8 cellular contexts compared by ENCODE assay signal in genomic region chr11:112174789-112175595, GRCh38. TPM values are rescaled to one million over a fixed set of nuclear protein-coding genes. Genes with fewer than 3 reads are reported as not detected.
DNase-seq lines count a peak whose midpoint lies in the region; ATAC-seq and TF ChIP-seq lines count a peak whose summit lies in the region.

Gene BCO2, plus strand, starts transcription at chr11:112175512. Its CDS starts 90 bp downstream, at chr11:112175602.

- DNase-seq in CD4-positive, alpha-beta memory T cell = peak; percentile 8 to 39 (median 26)
- DNase-seq in NCI-H1417 treated with DMSO at 0.1 percent for 48 hours (lab: John Stamatoyannopoulos, UW) (peak; percentile 67), WERI-Rb-1 (peak; percentile 79), amniotic stem cell (lab: John Stamatoyannopoulos, UW) (no peak)
- peak; percentile 15 for DNase-seq in stimulated activated CD4-positive, alpha-beta T cell treated with anti-CD3 and anti-CD28 coated beads, Interleukin-4, amount 100 ng/mL, for 1 hour

- H3K9ac ChIP-seq in liver (ENCODE audit: low read depth in 1 of 2, low read length in 2 of 2) = peak within 1 kb of the TSS; percentile 79 to 89

- H3K4me1 ChIP-seq in CD4-positive, alpha-beta memory T cell (ENCODE audit: insufficient read depth, low read length) = peaks cover 9% of the 10 kb centered on the region
- H3K4me1 ChIP-seq in ectodermal cell (ENCODE audit: control insufficient read depth, insufficient read depth, low read length) (no peaks in the 10 kb centered on the region), liver (ENCODE audit: control insufficient read depth in 4 of 4, insufficient read depth in 4 of 4, low read length in 3 of 4) (peaks cover 0 to 8% (median 5%) of the 10 kb centered on the region in 4 donors)

- WGBS in ectodermal cell, 2 experiments = 3 to 6% methylated on average over 11 of the region's 11 CpGs
- WGBS in liver = 8% methylated on average over 11 of the region's 11 CpGs

- no peak within 1 kb of the TSS for H3K27ac ChIP-seq in CD4-positive, alpha-beta memory T cell (ENCODE audit: low read depth, low read length)
- H3K27ac ChIP-seq in WERI-Rb-1 = no peak within 1 kb of the TSS
- no peak within 1 kb of the TSS for H3K27ac ChIP-seq in ectodermal cell (ENCODE audit: insufficient read depth, low read depth, low read length, poor library complexity, severe bottlenecking)
- peak within 1 kb of the TSS; percentile 73 to 84 for H3K27ac ChIP-seq in liver (ENCODE audit: low read depth in 1 of 2, low read length in 2 of 2)

- peak within 1 kb of the TSS in 4 of 7 donors; percentile 15 to 59 (median 35) for H3K27ac Mint-ChIP-seq in CD4-positive, alpha-beta memory T cell

- POLR2A ChIA-PET in CD4-positive, alpha-beta memory T cell (lab: Charles Lee; ENCODE audit: partially characterized antibody) = no interaction called here

- H3K27me3 ChIP-seq in CD4-positive, alpha-beta memory T cell (ENCODE audit: insufficient read depth, low read length) = no peaks in the 10 kb centered on the region
- no peaks in the 10 kb centered on the region for H3K27me3 ChIP-seq in WERI-Rb-1 (ENCODE audit: insufficient read depth, low read depth, severe bottlenecking)
- no peaks in the 10 kb centered on the region for H3K27me3 ChIP-seq in ectodermal cell (ENCODE audit: control insufficient read depth, insufficient read depth, low read length, poor library complexity, severe bottlenecking)
- no peaks in the 10 kb centered on the region for H3K27me3 ChIP-seq in liver (ENCODE audit: control insufficient read depth in 4 of 4, insufficient read depth in 4 of 4, low read length in 3 of 4)

- no peaks in the 10 kb centered on the region for H3K9me3 Mint-ChIP-seq in CD4-positive, alpha-beta memory T cell

- H3K4me3 Mint-ChIP-seq in CD4-positive, alpha-beta memory T cell = peak within 1 kb of the TSS; percentile 18 to 79 (median 60)

- H3K36me3 ChIP-seq in CD4-positive, alpha-beta memory T cell (ENCODE audit: insufficient read depth, low read length) = no peaks in the 10 kb centered on the region
- H3K36me3 ChIP-seq in WERI-Rb-1 (no peaks in the 10 kb centered on the region), ectodermal cell (ENCODE audit: control insufficient read depth, insufficient read depth, low read length) (no peaks in the 10 kb centered on the region), liver (ENCODE audit: control insufficient read depth in 4 of 4, insufficient read depth in 3 of 4, low read depth in 1 of 4, low read length in 3 of 4) (peaks cover 0 to 8% (median 3%) of the 10 kb centered on the region in 4 donors)

- peak; percentile 54 for ATAC-seq in GM21786 (IDR thresholded peaks at IDR 0.05; ENCODE audit: unreplicated experiment)

- H3K27me3 Mint-ChIP-seq in CD4-positive, alpha-beta memory T cell = peaks cover 8 to 14% of the 10 kb centered on the region in 2 donors

- no peaks in the 10 kb centered on the region for H3K9me3 ChIP-seq in CD4-positive, alpha-beta memory T cell (ENCODE audit: control insufficient read depth in 1 of 2, low read length in 2 of 2)
- H3K9me3 ChIP-seq in WERI-Rb-1 (ENCODE audit: severe bottlenecking) (no peaks in the 10 kb centered on the region), ectodermal cell (ENCODE audit: control insufficient read depth, low read length) (no peaks in the 10 kb centered on the region), liver (ENCODE audit: control insufficient read depth in 4 of 4, low read length in 3 of 4) (no peaks in the 10 kb centered on the region)

- CTCF ChIA-PET in CD4-positive, alpha-beta memory T cell (lab: Charles Lee; ENCODE audit: partially characterized antibody) = no interaction called here

- no peaks in the 10 kb centered on the region for H3K36me3 Mint-ChIP-seq in CD4-positive, alpha-beta memory T cell

- peaks cover 0 to 12% (median 9%) of the 10 kb centered on the region in 4 donors for H3K4me1 Mint-ChIP-seq in CD4-positive, alpha-beta memory T cell

- intact Hi-C loops in CD4-positive, alpha-beta memory T cell (cut with micrococcal nuclease) = loop anchor here (2.0 kb wide), 1 partner anchor 62 kb away; no protein-coding TSS in a partner anchor

- peak; percentile 73 for TF ChIP-seq CTCF in WERI-Rb-1 (IDR thresholded peaks at IDR 0.05; ENCODE audit: low read depth, low read length)
- TF ChIP-seq CTCF in liver (IDR thresholded peaks at IDR 0.05; ENCODE audit: low read depth, low read length, missing input control) = peak; percentile 83

- H3K4me3 ChIP-seq in CD4-positive, alpha-beta memory T cell (ENCODE audit: low read length in 2 of 2) = no peak within 1 kb of the TSS
- H3K4me3 ChIP-seq in WERI-Rb-1 (ENCODE audit: low read depth, low read length) (peak within 1 kb of the TSS; percentile 32), ectodermal cell (ENCODE audit: insufficient read depth, low read depth, low read length) (peak within 1 kb of the TSS; percentile 27), liver (ENCODE audit: low read depth in 1 of 3, low read length in 3 of 3) (peak within 1 kb of the TSS; percentile 62 to 80 (median 74))

- peak; percentile 81 to 85 for TF ChIP-seq RAD21 in liver (IDR thresholded peaks at IDR 0.05)

TF ChIP-seq in liver, 16 proteins besides CTCF, POLR2A, EP300 and RAD21:
- TF ChIP-seq YY1 (IDR thresholded peaks at IDR 0.05) = peak; percentile 55
- TF ChIP-seq MAX (IDR thresholded peaks at IDR 0.05) = no peak
- peak; percentile 24 for TF ChIP-seq HNF4G (IDR thresholded peaks at IDR 0.05)
- no peak for TF ChIP-seq GABPA (IDR thresholded peaks at IDR 0.05 in 1 of 2, conservative IDR thresholded peaks at IDR 0.05 in 1 of 2)
- TF ChIP-seq NR2F2 (IDR thresholded peaks at IDR 0.05) = peak; percentile 13
- peak in 1 of 2 donors; percentile 37 for TF ChIP-seq JUND (IDR thresholded peaks at IDR 0.05)
- TF ChIP-seq REST (IDR thresholded peaks at IDR 0.05) = peak; percentile 89
- TF ChIP-seq ZBTB33 (IDR thresholded peaks at IDR 0.05) = peak; percentile 31
- peak; percentile 88 for TF ChIP-seq RXRA (IDR thresholded peaks at IDR 0.05)
- TF ChIP-seq TAF1 (conservative IDR thresholded peaks at IDR 0.05) = peak; percentile 94
- peak; percentile 76 for TF ChIP-seq SP1 (IDR thresholded peaks at IDR 0.05)
- peak; percentile 61 to 77 for TF ChIP-seq HNF4A (conservative IDR thresholded peaks at IDR 0.05)
- TF ChIP-seq ATF3 (IDR thresholded peaks at IDR 0.05) = peak; percentile 26
- no peak for TF ChIP-seq EGR1 (IDR thresholded peaks at IDR 0.05; ENCODE audit: low read depth in 2 of 2)
- TF ChIP-seq FOXA2 (IDR thresholded peaks at IDR 0.05) = peak; percentile 4
- TF ChIP-seq FOXA1 (IDR thresholded peaks at IDR 0.05) = peak; percentile 9
TF ChIP-seq in liver: peak in this region for 13.

RNA-seq across cellular contexts. Expression of gene BCO2, which starts in this region (rescaled TPM):
- total RNA-seq in CD4-positive, alpha-beta memory T cell = 1 to 10 TPM; 1.9 to 3.4 TPM
- polyA plus RNA-seq in CD4-positive, alpha-beta memory T cell = under 1 TPM in 1 of 2 donors, not detected in 1; 0.62 TPM
- polyA plus RNA-seq in ectodermal cell (2013, experiment 1 of 4) = 2.9 TPM
- polyA plus RNA-seq in ectodermal cell (2013, experiment 2 of 4) = 0.69 TPM
- polyA plus RNA-seq in ectodermal cell (2013, experiment 3 of 4) = 1.1 TPM
- 1.0 TPM for polyA plus RNA-seq in ectodermal cell (2013, experiment 4 of 4)
- 100 to 1,000 TPM in 1 of 2 donors, under 1 TPM in 1; 0.70 to 190 TPM for total RNA-seq in liver
- polyA plus RNA-seq in liver = 100 to 1,000 TPM in 1 of 2 donors, 10 to 100 TPM in 1; 24.4 to 133 TPM

Comparison
In these comparisons a context has a peak if more than half of its experiments do, and no peak if none do; other contexts are left out.
1. RNA of gene BCO2 (polyA plus RNA-seq): 24.4 to 133 TPM in liver; 0.62 TPM in CD4-positive, alpha-beta memory T cell; every median in the first group is over 10 times any median in the second.
2. H3K27ac ChIP-seq: peak in liver (2 of 2); none in CD4-positive, alpha-beta memory T cell (single experiment), WERI-Rb-1 (single experiment) and ectodermal cell (single experiment).
3. H3K4me3 ChIP-seq: peak in WERI-Rb-1 (single experiment), ectodermal cell (single experiment) and liver (3 of 3); none in CD4-positive, alpha-beta memory T cell (0 of 2).